ENCODE assay signal across 31 cellular contexts in the genomic region with DNA sequence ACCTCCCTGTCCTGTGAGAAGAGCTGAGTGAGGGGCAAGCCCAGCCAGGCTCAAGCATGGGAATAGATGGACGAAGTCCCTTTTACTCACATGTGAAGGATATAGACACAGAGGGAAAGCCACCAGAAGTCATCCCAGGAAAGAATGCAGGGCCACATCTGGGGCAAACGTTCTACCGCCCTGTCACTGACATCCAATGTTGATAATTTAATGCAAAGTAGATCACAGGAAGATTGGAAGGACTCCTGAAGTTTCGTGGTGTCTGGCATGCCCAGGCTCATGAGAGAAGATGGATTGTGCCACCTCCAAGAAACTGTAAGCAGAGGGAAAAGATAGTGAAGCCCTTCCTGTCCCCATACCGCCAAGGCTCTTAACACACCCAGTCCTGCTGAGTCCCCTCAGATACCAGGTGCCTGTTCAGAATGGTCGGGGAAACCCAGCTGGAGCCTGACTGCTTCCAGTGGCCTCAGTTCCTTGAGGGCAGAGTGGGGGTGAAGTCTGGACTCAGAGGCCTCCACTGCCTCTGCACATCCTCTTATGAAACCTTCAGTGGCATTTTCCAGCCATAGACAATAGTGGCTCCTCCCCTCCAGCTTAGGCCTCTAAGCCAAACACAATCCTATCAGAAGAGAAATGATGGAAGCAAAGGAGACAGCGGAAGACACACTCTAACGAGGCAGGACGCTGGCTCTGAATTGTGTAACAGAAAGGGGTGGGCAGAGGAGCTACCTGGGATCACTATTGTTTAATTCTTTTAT.
"Had no signal": no experiment of that assay in that cellular context is flagged by ENCODE, and none has a peak within 500 bp of the region (broad histone marks: within the 10 kb centered on the region; RNA-seq: fewer than 3 reads in every experiment).

No MANE protein-coding gene starts in this region.

- DNase-seq: activated CD4-positive, alpha-beta T cell treated with anti-CD3 and anti-CD28 coated beads for 1 hour; activated CD8-positive, alpha-beta memory T cell treated with anti-CD3 and anti-CD28 coated beads, Interleukin-2, amount 10 ng/mL, durations not matched to agents 7 days and 5 days; activated CD8-positive, alpha-beta T cell treated with anti-CD3 and anti-CD28 coated beads, Interleukin-2, amount 10 ng/mL, durations not matched to agents 7 days and 5 days; activated naive CD4-positive, alpha-beta T cell; activated T-cell treated with anti-CD3 and anti-CD28 coated beads, Interleukin-2, amount 50 U/mL, for 48 hours; anterior cingulate cortex; cerebellar nuclear complex; colonic mucosa; effector memory CD4-positive, alpha-beta T cell; erythroblast; foreskin fibroblast; head of caudate nucleus; hypothalamus; left lung; lower lobe of right lung; pancreas; retina; sigmoid colon; small intestine; stimulated activated CD4-positive, alpha-beta T cell treated with anti-CD3 and anti-CD28 coated beads, Interleukin-4, amount 100 ng/mL, for 24 hours; T-helper 9 cell; upper lobe of left lung had no signal

- H3K27ac ChIP-seq: colonic mucosa, left lung, lower lobe of right lung, pancreas, prostate gland, sigmoid colon, thoracic aorta, upper lobe of left lung, vagina had no signal

- H3K36me3 Mint-ChIP-seq: activated CD8-positive, alpha-beta memory T cell treated with anti-CD3 and anti-CD28 coated beads, Interleukin-2, amount 10 ng/mL, durations not matched to agents 7 days and 5 days; activated naive CD4-positive, alpha-beta T cell treated with anti-CD3 and anti-CD28 coated beads, Interleukin-2, amount 50 U/mL, for 72 hours; stimulated activated effector memory CD8-positive, alpha-beta T cell treated with anti-CD3 and anti-CD28 coated beads, Interleukin-12 subunit alpha, Interleukin-12 subunit beta, amount 100 ng/mL, for 72 hours; WTC11 had no signal

- H3K27me3 ChIP-seq: colonic mucosa, left lung, pancreas, sigmoid colon, upper lobe of left lung, vagina had no signal

- H3K27ac Mint-ChIP-seq: activated CD8-positive, alpha-beta memory T cell treated with anti-CD3 and anti-CD28 coated beads, Interleukin-2, amount 10 ng/mL, durations not matched to agents 7 days and 5 days; activated CD8-positive, alpha-beta T cell treated with anti-CD3 and anti-CD28 coated beads, Interleukin-2, amount 10 ng/mL, durations not matched to agents 7 days and 5 days; nephron; stimulated activated effector memory CD8-positive, alpha-beta T cell treated with anti-CD3 and anti-CD28 coated beads, Interleukin-12 subunit alpha, Interleukin-12 subunit beta, amount 100 ng/mL, for 72 hours; stimulated activated naive CD8-positive, alpha-beta T cell treated with anti-CD3 and anti-CD28 coated beads, Interleukin-15, Interleukin-2, amounts not matched to agents 100 ng/mL and 50 ng/mL, for 24 hours; WTC11 had no signal

- FAIRE-seq: islet of Langerhans, pancreas, small intestine had no signal

- ATAC-seq: activated CD8-positive, alpha-beta memory T cell treated with anti-CD3 and anti-CD28 coated beads, Interleukin-2, amount 10 ng/mL, durations not matched to agents 7 days and 5 days; activated CD8-positive, alpha-beta T cell treated with anti-CD3 and anti-CD28 coated beads, Interleukin-2, amount 10 ng/mL, durations not matched to agents 7 days and 5 days; activated naive CD4-positive, alpha-beta T cell treated with anti-CD3 and anti-CD28 coated beads, Interleukin-2, amount 50 U/mL, for 72 hours; left lung; lower lobe of right lung; pancreas; stimulated activated effector memory CD8-positive, alpha-beta T cell treated with anti-CD3 and anti-CD28 coated beads, Interleukin-12 subunit alpha, Interleukin-12 subunit beta, amount 100 ng/mL, for 72 hours; WTC11 had no signal

- H3K9me3 ChIP-seq: colonic mucosa, left lung, lower lobe of right lung, pancreas, prostate gland, sigmoid colon, thoracic aorta, upper lobe of left lung, vagina had no signal

- H3K4me1 ChIP-seq: colonic mucosa, prostate gland had no signal

- H3K36me3 ChIP-seq: colonic mucosa, left lung, lower lobe of right lung, pancreas, prostate gland, sigmoid colon, thoracic aorta, upper lobe of left lung, vagina had no signal

- H3K4me1 Mint-ChIP-seq: activated CD8-positive, alpha-beta memory T cell treated with anti-CD3 and anti-CD28 coated beads, Interleukin-2, amount 10 ng/mL, durations not matched to agents 7 days and 5 days; stimulated activated effector memory CD8-positive, alpha-beta T cell treated with anti-CD3 and anti-CD28 coated beads, Interleukin-12 subunit alpha, Interleukin-12 subunit beta, amount 100 ng/mL, for 72 hours had no signal

- H3K4me3 ChIP-seq: colonic mucosa, left lung, lower lobe of right lung, pancreas, prostate gland, sigmoid colon, thoracic aorta, upper lobe of left lung, vagina had no signal

- H3K4me3 Mint-ChIP-seq: activated CD8-positive, alpha-beta memory T cell treated with anti-CD3 and anti-CD28 coated beads, Interleukin-2, amount 10 ng/mL, durations not matched to agents 7 days and 5 days; activated CD8-positive, alpha-beta T cell treated with anti-CD3 and anti-CD28 coated beads, Interleukin-2, amount 10 ng/mL, durations not matched to agents 7 days and 5 days; nephron; stimulated activated effector memory CD8-positive, alpha-beta T cell treated with anti-CD3 and anti-CD28 coated beads, Interleukin-12 subunit alpha, Interleukin-12 subunit beta, amount 100 ng/mL, for 72 hours; stimulated activated naive CD8-positive, alpha-beta T cell treated with anti-CD3 and anti-CD28 coated beads, Interleukin-15, Interleukin-2, amounts not matched to agents 100 ng/mL and 50 ng/mL, for 24 hours; WTC11 had no signal

- H3K9me3 Mint-ChIP-seq: activated naive CD4-positive, alpha-beta T cell treated with anti-CD3 and anti-CD28 coated beads, Interleukin-2, amount 50 U/mL, for 72 hours; nephron; stimulated activated effector memory CD8-positive, alpha-beta T cell treated with anti-CD3 and anti-CD28 coated beads, Interleukin-12 subunit alpha, Interleukin-12 subunit beta, amount 100 ng/mL, for 72 hours; stimulated activated naive CD8-positive, alpha-beta T cell treated with anti-CD3 and anti-CD28 coated beads, Interleukin-15, Interleukin-2, amounts not matched to agents 100 ng/mL and 50 ng/mL, for 24 hours; WTC11 had no signal
